16 cellular contexts compared by ENCODE assay signal in genomic region chr4:128770807-128771206, GRCh38.
"Had no signal": no experiment of that assay in that cellular context is flagged by ENCODE, and none has a peak within 500 bp of the region (broad histone marks: within the 10 kb centered on the region; RNA-seq: fewer than 3 reads in every experiment).

No MANE protein-coding gene starts in this region.

- H3K4me3 ChIP-seq: cardiac muscle cell, lower lobe of right lung, neural progenitor cell, ovary, sigmoid colon, tibial nerve had no signal

- H3K9me3 Mint-ChIP-seq: activated CD8-positive, alpha-beta T cell treated with anti-CD3 and anti-CD28 coated beads for 36 hours; stimulated activated naive B cell treated with anti-CD40 and anti-IgM and Interleukin-4, amounts not matched to agents 10 μg/mL and 1 μg/mL and 100 μg/mL, for 72 hours had no signal

- ATAC-seq: activated CD8-positive, alpha-beta T cell treated with anti-CD3 and anti-CD28 coated beads for 36 hours; activated T-cell treated with anti-CD3 and anti-CD28 coated beads, Interleukin-2, amount 50 U/mL, for 72 hours; lower lobe of right lung had no signal

- H3K4me3 Mint-ChIP-seq: activated CD8-positive, alpha-beta T cell treated with anti-CD3 and anti-CD28 coated beads for 36 hours; activated naive CD8-positive, alpha-beta T cell treated with anti-CD3 and anti-CD28 coated beads, Interleukin-2, amount 10 ng/mL, durations not matched to agents 7 days and 5 days; activated T-cell treated with anti-CD3 and anti-CD28 coated beads, Interleukin-2, amount 50 U/mL, for 72 hours; mesothelial cell of epicardium; neural progenitor cell; stimulated activated naive B cell treated with anti-CD40 and anti-IgM and Interleukin-4, amounts not matched to agents 10 μg/mL and 1 μg/mL and 100 μg/mL, for 72 hours had no signal

- H3K27ac Mint-ChIP-seq: activated CD8-positive, alpha-beta T cell treated with anti-CD3 and anti-CD28 coated beads for 36 hours; activated naive CD8-positive, alpha-beta T cell treated with anti-CD3 and anti-CD28 coated beads, Interleukin-2, amount 10 ng/mL, durations not matched to agents 7 days and 5 days; activated T-cell treated with anti-CD3 and anti-CD28 coated beads, Interleukin-2, amount 50 U/mL, for 72 hours; mesothelial cell of epicardium; neural progenitor cell; stimulated activated naive B cell treated with anti-CD40 and anti-IgM and Interleukin-4, amounts not matched to agents 10 μg/mL and 1 μg/mL and 100 μg/mL, for 72 hours had no signal

- H3K36me3 Mint-ChIP-seq: activated naive CD8-positive, alpha-beta T cell treated with anti-CD3 and anti-CD28 coated beads, Interleukin-2, amount 10 ng/mL, durations not matched to agents 7 days and 5 days; mesothelial cell of epicardium; stimulated activated naive B cell treated with anti-CD40 and anti-IgM and Interleukin-4, amounts not matched to agents 10 μg/mL and 1 μg/mL and 100 μg/mL, for 72 hours had no signal

- H3K27me3 Mint-ChIP-seq: activated CD8-positive, alpha-beta T cell treated with anti-CD3 and anti-CD28 coated beads for 36 hours had no signal

- H3K4me1 Mint-ChIP-seq: stimulated activated naive B cell treated with anti-CD40 and anti-IgM and Interleukin-4, amounts not matched to agents 10 μg/mL and 1 μg/mL and 100 μg/mL, for 72 hours had no signal

- DNase-seq: activated CD4-positive, alpha-beta T cell treated with anti-CD3 and anti-CD28 coated beads for 4 hours; activated CD8-positive, alpha-beta memory T cell treated with anti-CD3 and anti-CD28 coated beads, Interleukin-2, amount 50 U/mL, for 4 hours; activated CD8-positive, alpha-beta T cell treated with anti-CD3 and anti-CD28 coated beads for 36 hours; activated gamma-delta T cell treated with Interleukin-2 at 50 U/mL for 16 hours; activated naive CD8-positive, alpha-beta T cell treated with anti-CD3 and anti-CD28 coated beads, Interleukin-2, amount 10 ng/mL, durations not matched to agents 7 days and 5 days; activated T-cell treated with anti-CD3 and anti-CD28 coated beads, Interleukin-2, amount 50 U/mL, for 72 hours; lower lobe of right lung; ovary; sigmoid colon; stimulated activated CD4-positive, alpha-beta T cell treated with anti-CD3 and anti-CD28 coated beads, Interleukin-2, amount 100 ng/mL, for 24 hours; stimulated activated naive B cell treated with anti-CD40 and anti-IgM and Interleukin-4, amounts not matched to agents 10 μg/mL and 1 μg/mL and 100 μg/mL, for 72 hours; WERI-Rb-1 had no signal
